In the genomic region with DNA sequence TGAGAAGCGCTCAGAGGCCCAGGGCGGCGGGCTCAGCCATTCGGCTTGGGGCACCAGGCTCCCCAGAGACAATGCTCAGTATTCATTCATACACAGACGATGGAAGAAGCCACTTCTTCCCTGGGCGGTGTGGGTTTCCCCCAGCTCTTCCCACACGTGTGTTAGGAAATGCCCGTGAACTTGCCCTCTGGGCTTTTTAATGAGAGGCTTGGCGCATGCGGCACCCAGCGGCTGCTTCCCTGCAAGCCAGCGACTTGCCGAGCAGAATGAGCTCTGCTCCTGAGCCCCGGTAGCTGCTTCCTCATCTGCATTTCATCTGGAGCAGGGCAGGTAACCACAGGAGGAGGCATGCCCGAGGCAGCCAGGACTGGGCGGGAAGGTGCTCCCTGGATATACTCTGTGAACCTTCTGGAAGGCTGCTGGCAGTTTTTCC, we compare ENCODE assay signal across 1 cellular context.
TF ChIP-seq lines count a peak whose summit lies in the region.

No MANE protein-coding gene starts in this region.

TF ChIP-seq in HepG2, 621 proteins besides CTCF, POLR2A, EP300 and RAD21 (continued from another document and continues in another):
- TF ChIP-seq, protein P1, sequence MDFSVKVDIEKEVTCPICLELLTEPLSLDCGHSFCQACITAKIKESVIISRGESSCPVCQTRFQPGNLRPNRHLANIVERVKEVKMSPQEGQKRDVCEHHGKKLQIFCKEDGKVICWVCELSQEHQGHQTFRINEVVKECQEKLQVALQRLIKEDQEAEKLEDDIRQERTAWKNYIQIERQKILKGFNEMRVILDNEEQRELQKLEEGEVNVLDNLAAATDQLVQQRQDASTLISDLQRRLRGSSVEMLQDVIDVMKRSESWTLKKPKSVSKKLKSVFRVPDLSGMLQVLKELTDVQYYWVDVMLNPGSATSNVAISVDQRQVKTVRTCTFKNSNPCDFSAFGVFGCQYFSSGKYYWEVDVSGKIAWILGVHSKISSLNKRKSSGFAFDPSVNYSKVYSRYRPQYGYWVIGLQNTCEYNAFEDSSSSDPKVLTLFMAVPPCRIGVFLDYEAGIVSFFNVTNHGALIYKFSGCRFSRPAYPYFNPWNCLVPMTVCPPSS (IDR thresholded peaks at IDR 0.05) = no peak
- TF ChIP-seq BCL6 (CRISPR knock-in tag; IDR thresholded peaks at IDR 0.05) = 0 out of 2 replicates have a peak, but pooled peaks have one; percentile 57
- TF ChIP-seq, protein P2, sequence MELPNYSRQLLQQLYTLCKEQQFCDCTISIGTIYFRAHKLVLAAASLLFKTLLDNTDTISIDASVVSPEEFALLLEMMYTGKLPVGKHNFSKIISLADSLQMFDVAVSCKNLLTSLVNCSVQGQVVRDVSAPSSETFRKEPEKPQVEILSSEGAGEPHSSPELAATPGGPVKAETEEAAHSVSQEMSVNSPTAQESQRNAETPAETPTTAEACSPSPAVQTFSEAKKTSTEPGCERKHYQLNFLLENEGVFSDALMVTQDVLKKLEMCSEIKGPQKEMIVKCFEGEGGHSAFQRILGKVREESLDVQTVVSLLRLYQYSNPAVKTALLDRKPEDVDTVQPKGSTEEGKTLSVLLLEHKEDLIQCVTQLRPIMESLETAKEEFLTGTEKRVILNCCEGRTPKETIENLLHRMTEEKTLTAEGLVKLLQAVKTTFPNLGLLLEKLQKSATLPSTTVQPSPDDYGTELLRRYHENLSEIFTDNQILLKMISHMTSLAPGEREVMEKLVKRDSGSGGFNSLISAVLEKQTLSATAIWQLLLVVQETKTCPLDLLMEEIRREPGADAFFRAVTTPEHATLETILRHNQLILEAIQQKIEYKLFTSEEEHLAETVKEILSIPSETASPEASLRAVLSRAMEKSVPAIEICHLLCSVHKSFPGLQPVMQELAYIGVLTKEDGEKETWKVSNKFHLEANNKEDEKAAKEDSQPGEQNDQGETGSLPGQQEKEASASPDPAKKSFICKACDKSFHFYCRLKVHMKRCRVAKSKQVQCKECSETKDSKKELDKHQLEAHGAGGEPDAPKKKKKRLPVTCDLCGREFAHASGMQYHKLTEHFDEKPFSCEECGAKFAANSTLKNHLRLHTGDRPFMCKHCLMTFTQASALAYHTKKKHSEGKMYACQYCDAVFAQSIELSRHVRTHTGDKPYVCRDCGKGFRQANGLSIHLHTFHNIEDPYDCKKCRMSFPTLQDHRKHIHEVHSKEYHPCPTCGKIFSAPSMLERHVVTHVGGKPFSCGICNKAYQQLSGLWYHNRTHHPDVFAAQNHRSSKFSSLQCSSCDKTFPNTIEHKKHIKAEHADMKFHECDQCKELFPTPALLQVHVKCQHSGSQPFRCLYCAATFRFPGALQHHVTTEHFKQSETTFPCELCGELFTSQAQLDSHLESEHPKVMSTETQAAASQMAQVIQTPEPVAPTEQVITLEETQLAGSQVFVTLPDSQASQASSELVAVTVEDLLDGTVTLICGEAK (IDR thresholded peaks at IDR 0.05) = no peak
- TF ChIP-seq, protein P2 (CRISPR knock-in tag; IDR thresholded peaks at IDR 0.05) = no peak
- TF ChIP-seq ZMYM4 (CRISPR knock-in tag; IDR thresholded peaks at IDR 0.05) = peak; percentile 58
- TF ChIP-seq GTF2F1 (IDR thresholded peaks at IDR 0.05; ENCODE audit: low read length) = no peak
- no peak for TF ChIP-seq ELF4 (CRISPR knock-in tag; IDR thresholded peaks at IDR 0.05; ENCODE audit: borderline replicate concordance)
- TF ChIP-seq ZNF264 (CRISPR knock-in tag; IDR thresholded peaks at IDR 0.05) = no peak
- TF ChIP-seq ATRX (CRISPR knock-in tag; IDR thresholded peaks at IDR 0.05; ENCODE audit: borderline replicate concordance) = no peak
- TF ChIP-seq SETDB1 (CRISPR knock-in tag; IDR thresholded peaks at IDR 0.05; ENCODE audit: borderline replicate concordance) = no peak
- TF ChIP-seq ZNF570 (CRISPR knock-in tag; IDR thresholded peaks at IDR 0.05; ENCODE audit: borderline replicate concordance) = no peak
- TF ChIP-seq, protein P3, sequence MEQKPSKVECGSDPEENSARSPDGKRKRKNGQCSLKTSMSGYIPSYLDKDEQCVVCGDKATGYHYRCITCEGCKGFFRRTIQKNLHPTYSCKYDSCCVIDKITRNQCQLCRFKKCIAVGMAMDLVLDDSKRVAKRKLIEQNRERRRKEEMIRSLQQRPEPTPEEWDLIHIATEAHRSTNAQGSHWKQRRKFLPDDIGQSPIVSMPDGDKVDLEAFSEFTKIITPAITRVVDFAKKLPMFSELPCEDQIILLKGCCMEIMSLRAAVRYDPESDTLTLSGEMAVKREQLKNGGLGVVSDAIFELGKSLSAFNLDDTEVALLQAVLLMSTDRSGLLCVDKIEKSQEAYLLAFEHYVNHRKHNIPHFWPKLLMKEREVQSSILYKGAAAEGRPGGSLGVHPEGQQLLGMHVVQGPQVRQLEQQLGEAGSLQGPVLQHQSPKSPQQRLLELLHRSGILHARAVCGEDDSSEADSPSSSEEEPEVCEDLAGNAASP (CRISPR knock-in tag; IDR thresholded peaks at IDR 0.05; ENCODE audit: borderline replicate concordance) = 0 out of 2 replicates have a peak, but pooled peaks have one; percentile 14
- TF ChIP-seq, protein P4, sequence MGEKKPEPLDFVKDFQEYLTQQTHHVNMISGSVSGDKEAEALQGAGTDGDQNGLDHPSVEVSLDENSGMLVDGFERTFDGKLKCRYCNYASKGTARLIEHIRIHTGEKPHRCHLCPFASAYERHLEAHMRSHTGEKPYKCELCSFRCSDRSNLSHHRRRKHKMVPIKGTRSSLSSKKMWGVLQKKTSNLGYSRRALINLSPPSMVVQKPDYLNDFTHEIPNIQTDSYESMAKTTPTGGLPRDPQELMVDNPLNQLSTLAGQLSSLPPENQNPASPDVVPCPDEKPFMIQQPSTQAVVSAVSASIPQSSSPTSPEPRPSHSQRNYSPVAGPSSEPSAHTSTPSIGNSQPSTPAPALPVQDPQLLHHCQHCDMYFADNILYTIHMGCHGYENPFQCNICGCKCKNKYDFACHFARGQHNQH (CRISPR knock-in tag; IDR thresholded peaks at IDR 0.05) = 0 out of 2 replicates have a peak, but pooled peaks have one; percentile 41
- TF ChIP-seq POGZ (CRISPR knock-in tag; IDR thresholded peaks at IDR 0.05) = peak; percentile 34; the same call in 1 of the 2 replicates
- TF ChIP-seq, protein P5, sequence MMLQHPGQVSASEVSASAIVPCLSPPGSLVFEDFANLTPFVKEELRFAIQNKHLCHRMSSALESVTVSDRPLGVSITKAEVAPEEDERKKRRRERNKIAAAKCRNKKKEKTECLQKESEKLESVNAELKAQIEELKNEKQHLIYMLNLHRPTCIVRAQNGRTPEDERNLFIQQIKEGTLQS (CRISPR knock-in tag; IDR thresholded peaks at IDR 0.05) = no peak
- no peak for TF ChIP-seq PLRG1 (conservative IDR thresholded peaks at IDR 0.05)
- TF ChIP-seq GFI1 (CRISPR knock-in tag; IDR thresholded peaks at IDR 0.05; ENCODE audit: borderline replicate concordance) = no peak
- TF ChIP-seq TEAD2 (CRISPR knock-in tag; IDR thresholded peaks at IDR 0.05) = no peak
- TF ChIP-seq, protein P6, sequence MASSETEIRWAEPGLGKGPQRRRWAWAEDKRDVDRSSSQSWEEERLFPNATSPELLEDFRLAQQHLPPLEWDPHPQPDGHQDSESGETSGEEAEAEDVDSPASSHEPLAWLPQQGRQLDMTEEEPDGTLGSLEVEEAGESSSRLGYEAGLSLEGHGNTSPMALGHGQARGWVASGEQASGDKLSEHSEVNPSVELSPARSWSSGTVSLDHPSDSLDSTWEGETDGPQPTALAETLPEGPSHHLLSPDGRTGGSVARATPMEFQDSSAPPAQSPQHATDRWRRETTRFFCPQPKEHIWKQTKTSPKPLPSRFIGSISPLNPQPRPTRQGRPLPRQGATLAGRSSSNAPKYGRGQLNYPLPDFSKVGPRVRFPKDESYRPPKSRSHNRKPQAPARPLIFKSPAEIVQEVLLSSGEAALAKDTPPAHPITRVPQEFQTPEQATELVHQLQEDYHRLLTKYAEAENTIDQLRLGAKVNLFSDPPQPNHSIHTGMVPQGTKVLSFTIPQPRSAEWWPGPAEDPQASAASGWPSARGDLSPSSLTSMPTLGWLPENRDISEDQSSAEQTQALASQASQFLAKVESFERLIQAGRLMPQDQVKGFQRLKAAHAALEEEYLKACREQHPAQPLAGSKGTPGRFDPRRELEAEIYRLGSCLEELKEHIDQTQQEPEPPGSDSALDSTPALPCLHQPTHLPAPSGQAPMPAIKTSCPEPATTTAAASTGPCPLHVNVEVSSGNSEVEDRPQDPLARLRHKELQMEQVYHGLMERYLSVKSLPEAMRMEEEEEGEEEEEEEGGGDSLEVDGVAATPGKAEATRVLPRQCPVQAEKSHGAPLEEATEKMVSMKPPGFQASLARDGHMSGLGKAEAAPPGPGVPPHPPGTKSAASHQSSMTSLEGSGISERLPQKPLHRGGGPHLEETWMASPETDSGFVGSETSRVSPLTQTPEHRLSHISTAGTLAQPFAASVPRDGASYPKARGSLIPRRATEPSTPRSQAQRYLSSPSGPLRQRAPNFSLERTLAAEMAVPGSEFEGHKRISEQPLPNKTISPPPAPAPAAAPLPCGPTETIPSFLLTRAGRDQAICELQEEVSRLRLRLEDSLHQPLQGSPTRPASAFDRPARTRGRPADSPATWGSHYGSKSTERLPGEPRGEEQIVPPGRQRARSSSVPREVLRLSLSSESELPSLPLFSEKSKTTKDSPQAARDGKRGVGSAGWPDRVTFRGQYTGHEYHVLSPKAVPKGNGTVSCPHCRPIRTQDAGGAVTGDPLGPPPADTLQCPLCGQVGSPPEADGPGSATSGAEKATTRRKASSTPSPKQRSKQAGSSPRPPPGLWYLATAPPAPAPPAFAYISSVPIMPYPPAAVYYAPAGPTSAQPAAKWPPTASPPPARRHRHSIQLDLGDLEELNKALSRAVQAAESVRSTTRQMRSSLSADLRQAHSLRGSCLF (CRISPR knock-in tag; IDR thresholded peaks at IDR 0.05; ENCODE audit: borderline replicate concordance) = no peak
- no peak for TF ChIP-seq KLF11 (CRISPR knock-in tag; IDR thresholded peaks at IDR 0.05)
- TF ChIP-seq ZNF260 (CRISPR knock-in tag; IDR thresholded peaks at IDR 0.05; ENCODE audit: borderline replicate concordance, low read depth) = no peak
- TF ChIP-seq GABPB1 (CRISPR knock-in tag; IDR thresholded peaks at IDR 0.05) = no peak
- no peak for TF ChIP-seq HNRNPLL (IDR thresholded peaks at IDR 0.05; ENCODE audit: low read depth, low read length, poor library complexity, severe bottlenecking)
- no peak for TF ChIP-seq ZNF660 (CRISPR knock-in tag; IDR thresholded peaks at IDR 0.05; ENCODE audit: borderline replicate concordance, low read depth)
- no peak for TF ChIP-seq POLR2AphosphoS5 (IDR thresholded peaks at IDR 0.05; ENCODE audit: low read depth, low read length)
- TF ChIP-seq ZNF672 (CRISPR knock-in tag; IDR thresholded peaks at IDR 0.05) = no peak
- TF ChIP-seq, protein P7, sequence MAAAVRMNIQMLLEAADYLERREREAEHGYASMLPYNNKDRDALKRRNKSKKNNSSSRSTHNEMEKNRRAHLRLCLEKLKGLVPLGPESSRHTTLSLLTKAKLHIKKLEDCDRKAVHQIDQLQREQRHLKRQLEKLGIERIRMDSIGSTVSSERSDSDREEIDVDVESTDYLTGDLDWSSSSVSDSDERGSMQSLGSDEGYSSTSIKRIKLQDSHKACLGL (CRISPR knock-in tag; IDR thresholded peaks at IDR 0.05) = 0 out of 2 replicates have a peak, but pooled peaks have one; percentile 25
- TF ChIP-seq, protein P8, sequence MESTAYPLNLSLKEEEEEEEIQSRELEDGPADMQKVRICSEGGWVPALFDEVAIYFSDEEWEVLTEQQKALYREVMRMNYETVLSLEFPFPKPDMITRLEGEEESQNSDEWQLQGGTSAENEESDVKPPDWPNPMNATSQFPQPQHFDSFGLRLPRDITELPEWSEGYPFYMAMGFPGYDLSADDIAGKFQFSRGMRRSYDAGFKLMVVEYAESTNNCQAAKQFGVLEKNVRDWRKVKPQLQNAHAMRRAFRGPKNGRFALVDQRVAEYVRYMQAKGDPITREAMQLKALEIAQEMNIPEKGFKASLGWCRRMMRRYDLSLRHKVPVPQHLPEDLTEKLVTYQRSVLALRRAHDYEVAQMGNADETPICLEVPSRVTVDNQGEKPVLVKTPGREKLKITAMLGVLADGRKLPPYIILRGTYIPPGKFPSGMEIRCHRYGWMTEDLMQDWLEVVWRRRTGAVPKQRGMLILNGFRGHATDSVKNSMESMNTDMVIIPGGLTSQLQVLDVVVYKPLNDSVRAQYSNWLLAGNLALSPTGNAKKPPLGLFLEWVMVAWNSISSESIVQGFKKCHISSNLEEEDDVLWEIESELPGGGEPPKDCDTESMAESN (CRISPR knock-in tag; conservative IDR thresholded peaks at IDR 0.05) = no peak
- peak; percentile 49 for TF ChIP-seq XRCC5 (optimal IDR thresholded peaks at IDR 0.05; ENCODE audit: low read length)
- TF ChIP-seq POLR2AphosphoS2 (IDR thresholded peaks at IDR 0.05; ENCODE audit: low read depth, low read length) = no peak
- TF ChIP-seq KDM3A (CRISPR knock-in tag; IDR thresholded peaks at IDR 0.05; ENCODE audit: low read depth) = no peak; the same call in 1 of the 2 replicates
- TF ChIP-seq, protein P9, sequence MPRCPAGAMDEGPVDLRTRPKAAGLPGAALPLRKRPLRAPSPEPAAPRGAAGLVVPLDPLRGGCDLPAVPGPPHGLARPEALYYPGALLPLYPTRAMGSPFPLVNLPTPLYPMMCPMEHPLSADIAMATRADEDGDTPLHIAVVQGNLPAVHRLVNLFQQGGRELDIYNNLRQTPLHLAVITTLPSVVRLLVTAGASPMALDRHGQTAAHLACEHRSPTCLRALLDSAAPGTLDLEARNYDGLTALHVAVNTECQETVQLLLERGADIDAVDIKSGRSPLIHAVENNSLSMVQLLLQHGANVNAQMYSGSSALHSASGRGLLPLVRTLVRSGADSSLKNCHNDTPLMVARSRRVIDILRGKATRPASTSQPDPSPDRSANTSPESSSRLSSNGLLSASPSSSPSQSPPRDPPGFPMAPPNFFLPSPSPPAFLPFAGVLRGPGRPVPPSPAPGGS (CRISPR knock-in tag; IDR thresholded peaks at IDR 0.05) = no peak
- TF ChIP-seq HMG20A (CRISPR knock-in tag; IDR thresholded peaks at IDR 0.05; ENCODE audit: borderline replicate concordance) = no peak
- TF ChIP-seq ZNF557 (CRISPR knock-in tag; IDR thresholded peaks at IDR 0.05) = no peak
- TF ChIP-seq ZNF138 (CRISPR knock-in tag; IDR thresholded peaks at IDR 0.05; ENCODE audit: low read depth) = no peak
- TF ChIP-seq SP1 (IDR thresholded peaks at IDR 0.05) = no peak
- no peak for TF ChIP-seq SP1 (CRISPR knock-in tag; IDR thresholded peaks at IDR 0.05)
